In genomic region chr16:88966986-88967799, GRCh38 we compare ENCODE assay signal across 17 cellular contexts. TPM values are rescaled to one million over a fixed set of nuclear protein-coding genes. Genes with fewer than 3 reads are reported as not detected.
DNase-seq lines count a peak whose midpoint lies in the region; ATAC-seq, FAIRE-seq and TF ChIP-seq lines count a peak whose summit lies in the region.
"Had no signal": no experiment of that assay in that cellular context is flagged by ENCODE, and none has a peak within 500 bp of the region (broad histone marks: within the 10 kb centered on the region; RNA-seq: fewer than 3 reads in every experiment).

No MANE protein-coding gene starts in this region.

- peaks cover 6% of the 10 kb centered on the region for H3K27me3 Mint-ChIP-seq in CD8-positive, alpha-beta T cell (ENCODE audit: low read depth)
- H3K27me3 Mint-ChIP-seq in natural killer cell treated with Interleukin-12 subunit alpha and Interleukin-12 subunit beta and Interleukin-15 and Interleukin-18, amount 100 ng/mL, for 72 hours = peaks cover 9 to 14% of the 10 kb centered on the region in 2 donors
- peaks cover 21% of the 10 kb centered on the region for H3K27me3 Mint-ChIP-seq in mesothelial cell of epicardium (ENCODE audit: low read depth)

- H3K79me2 ChIP-seq in KMS-11 (ENCODE audit: insufficient read depth, low read depth) = no peaks in the 10 kb centered on the region
- peaks cover 62% of the 10 kb centered on the region for H3K79me2 ChIP-seq in GM12878 (ENCODE audit: control insufficient read depth, insufficient read depth, low read length)
- H3K79me2 ChIP-seq: parathyroid adenoma had no signal

- H4K20me1 ChIP-seq in KMS-11 (ENCODE audit: insufficient read depth) (no peaks in the 10 kb centered on the region), GM12878 (ENCODE audit: control insufficient read depth, insufficient read depth) (no peaks in the 10 kb centered on the region)

- no peak for TF ChIP-seq POLR2A in GM12878 (IDR thresholded peaks at IDR 0.05; ENCODE audit: low read depth, low read length)

- TF ChIP-seq RAD21 in GM12878 (IDR thresholded peaks at IDR 0.05; ENCODE audit: insufficient read depth, low read depth, low read length) = no peak

- peaks cover 8% of the 10 kb centered on the region for H3K4me1 ChIP-seq in CD8-positive, alpha-beta T cell (ENCODE audit: insufficient read depth, low read length)
- H3K4me1 ChIP-seq in KMS-11 (ENCODE audit: low read depth, poor library complexity, severe bottlenecking) (peaks cover 63% of the 10 kb centered on the region), GM12878 (ENCODE audit: control insufficient read depth, insufficient read depth, low read length) (peaks cover 66% of the 10 kb centered on the region)
- H3K4me1 ChIP-seq: parathyroid adenoma, thyroid gland had no signal

- H2AFZ ChIP-seq in KMS-11 (ENCODE audit: low read depth) (no peak overlapping the region), GM12878 (ENCODE audit: control insufficient read depth, low read depth, low read length) (no peak overlapping the region)
- H2AFZ ChIP-seq: parathyroid adenoma had no signal

- peak in 1 of 7 experiments; percentile 12 for DNase-seq in CD8-positive, alpha-beta T cell
- no peak for DNase-seq in GM12878 (ENCODE audit: low read depth, low spot score)
- DNase-seq in natural killer cell treated with Interleukin-12 subunit alpha and Interleukin-12 subunit beta and Interleukin-15 and Interleukin-18, amount 100 ng/mL, for 72 hours (ENCODE audit: low spot score) = peak; percentile 53
- no peak for DNase-seq in mesothelial cell of epicardium (ENCODE audit: low spot score in 2 of 2, unreplicated experiment in 2 of 2)
- no peak for DNase-seq in NCI-H345 treated with DMSO at 0.1 percent for 48 hours (lab: John Stamatoyannopoulos, UW; ENCODE audit: unreplicated experiment)
- no peak for DNase-seq in stimulated activated CD4-positive, alpha-beta T cell treated with anti-CD3 and anti-CD28 coated beads, Interleukin-4, amount 100 ng/mL, for 24 hours
- DNase-seq: NCI-H1417 treated with DMSO at 0.1 percent for 48 hours, NCI-H2107, NCI-H526, SHP77 treated with DMSO at 0.1 percent for 48 hours, WERI-Rb-1 had no signal

- no peak for TF ChIP-seq EP300 in GM12878 (IDR thresholded peaks at IDR 0.05; ENCODE audit: borderline replicate concordance in 1 of 2, control insufficient read depth in 1 of 2, low read depth in 2 of 2, low read length in 2 of 2)

- in situ Hi-C loops in GM12878 (cut with MboI) = no loop called here

- peak overlapping the region; percentile 65 for H3K4me3 Mint-ChIP-seq in CD8-positive, alpha-beta T cell
- no peak overlapping the region for H3K4me3 Mint-ChIP-seq in natural killer cell treated with Interleukin-12 subunit alpha and Interleukin-12 subunit beta and Interleukin-15 and Interleukin-18, amount 100 ng/mL, for 72 hours
- no peak overlapping the region for H3K4me3 Mint-ChIP-seq in mesothelial cell of epicardium
- H3K4me3 Mint-ChIP-seq: activated naive CD4-positive, alpha-beta T cell treated with anti-CD3 and anti-CD28 coated beads, Interleukin-2, amount 10 ng/mL, durations not matched to agents 7 days and 5 days; stimulated activated effector memory CD8-positive, alpha-beta T cell treated with anti-CD3 and anti-CD28 coated beads, Interleukin-12 subunit alpha, Interleukin-12 subunit beta, amount 100 ng/mL, for 72 hours had no signal

- H3K27me3 ChIP-seq in CD8-positive, alpha-beta T cell (ENCODE audit: insufficient read depth, low read length) = no peaks in the 10 kb centered on the region
- H3K27me3 ChIP-seq in KMS-11 (ENCODE audit: insufficient read depth, low read depth) = peaks cover 16% of the 10 kb centered on the region
- no peaks in the 10 kb centered on the region; a peak in 1 of 4 replicates for H3K27me3 ChIP-seq in GM12878 (replicated peaks in 1 of 2; ENCODE audit: control insufficient read depth in 2 of 2, insufficient read depth in 2 of 2, low read length in 1 of 2)
- H3K27me3 ChIP-seq: thyroid gland had no signal

- H3K9ac ChIP-seq in KMS-11 (no peak overlapping the region), GM12878 (ENCODE audit: control insufficient read depth, insufficient read depth, low read length) (peak overlapping the region; percentile 26; the same call in 1 of the 2 replicates)
- H3K9ac ChIP-seq: parathyroid adenoma had no signal

- FAIRE-seq in GM12878 (lab: Jason Lieb, UNC) = peak; percentile 69

- RAD21 ChIA-PET in GM12878 (lab: Charles Lee; ENCODE audit: unreplicated experiment) = interaction anchor here (2.0 to 3.9 kb wide), 3 partner anchors 10 to 18 kb away, joined by 5 to 29 read pairs (median 8); partner anchors contain the start of gene CBFA2T3

- peaks cover 13% of the 10 kb centered on the region for H3K4me1 Mint-ChIP-seq in CD8-positive, alpha-beta T cell (ENCODE audit: low read depth)
- peaks cover 0 to 4% of the 10 kb centered on the region in 2 donors for H3K4me1 Mint-ChIP-seq in natural killer cell treated with Interleukin-12 subunit alpha and Interleukin-12 subunit beta and Interleukin-15 and Interleukin-18, amount 100 ng/mL, for 72 hours (ENCODE audit: low read depth in 2 of 2)
- H3K4me1 Mint-ChIP-seq in mesothelial cell of epicardium = no peaks in the 10 kb centered on the region

- H3K9me3 Mint-ChIP-seq in CD8-positive, alpha-beta T cell = no peaks in the 10 kb centered on the region
- H3K9me3 Mint-ChIP-seq in natural killer cell treated with Interleukin-12 subunit alpha and Interleukin-12 subunit beta and Interleukin-15 and Interleukin-18, amount 100 ng/mL, for 72 hours = no peaks in the 10 kb centered on the region
- H3K9me3 Mint-ChIP-seq in mesothelial cell of epicardium = no peaks in the 10 kb centered on the region
- H3K9me3 Mint-ChIP-seq: activated naive CD4-positive, alpha-beta T cell treated with anti-CD3 and anti-CD28 coated beads, Interleukin-2, amount 10 ng/mL, durations not matched to agents 7 days and 5 days; stimulated activated effector memory CD8-positive, alpha-beta T cell treated with anti-CD3 and anti-CD28 coated beads, Interleukin-12 subunit alpha, Interleukin-12 subunit beta, amount 100 ng/mL, for 72 hours had no signal

- no peak for TF ChIP-seq CTCF in CD8-positive, alpha-beta T cell (IDR thresholded peaks at IDR 0.05)
- TF ChIP-seq CTCF in KMS-11 (conservative IDR thresholded peaks at IDR 0.05; ENCODE audit: low read depth, low read length) = no peak
- TF ChIP-seq CTCF in GM12878 (IDR thresholded peaks at IDR 0.05 in 2 of 3, conservative IDR thresholded peaks at IDR 0.05 in 1 of 3; ENCODE audit: control insufficient read depth in 2 of 3, extremely low read depth in 1 of 3, insufficient read depth in 1 of 3, low read depth in 3 of 3, low read length in 3 of 3) = no peak
- no peak for TF ChIP-seq CTCF in mesothelial cell of epicardium (IDR thresholded peaks at IDR 0.05; ENCODE audit: unreplicated experiment)

- H3K36me3 Mint-ChIP-seq in CD8-positive, alpha-beta T cell = no peaks in the 10 kb centered on the region
- H3K36me3 Mint-ChIP-seq in natural killer cell treated with Interleukin-12 subunit alpha and Interleukin-12 subunit beta and Interleukin-15 and Interleukin-18, amount 100 ng/mL, for 72 hours = no peaks in the 10 kb centered on the region
- no peaks in the 10 kb centered on the region for H3K36me3 Mint-ChIP-seq in mesothelial cell of epicardium
- H3K36me3 Mint-ChIP-seq: activated naive CD4-positive, alpha-beta T cell treated with anti-CD3 and anti-CD28 coated beads, Interleukin-2, amount 10 ng/mL, durations not matched to agents 7 days and 5 days; stimulated activated effector memory CD8-positive, alpha-beta T cell treated with anti-CD3 and anti-CD28 coated beads, Interleukin-12 subunit alpha, Interleukin-12 subunit beta, amount 100 ng/mL, for 72 hours had no signal

- H3K36me3 ChIP-seq in CD8-positive, alpha-beta T cell (ENCODE audit: insufficient read depth, low read length) = no peaks in the 10 kb centered on the region
- H3K36me3 ChIP-seq in KMS-11 (ENCODE audit: insufficient read depth) = no peaks in the 10 kb centered on the region
- peaks cover 0 to 10% of the 10 kb centered on the region in 2 experiments; a peak in 2 of 4 replicates for H3K36me3 ChIP-seq in GM12878 (ENCODE audit: control insufficient read depth in 2 of 2, insufficient read depth in 2 of 2, low read length in 1 of 2)
- H3K36me3 ChIP-seq: thyroid gland, WERI-Rb-1 had no signal

- no TSS peak for BruUV-seq in GM12878 (replicated peaks; lab: Mats Ljungman, UMichigan)

- CTCF ChIA-PET in CD8-positive, alpha-beta T cell (lab: Charles Lee) = no interaction called here
- CTCF ChIA-PET in GM12878 (lab: Yijun Ruan, JAX) = interaction anchor here (1.2 to 1.9 kb wide), 3 partner anchors 15 to 53 kb away, joined by 3 to 5 read pairs (median 4); no protein-coding TSS in a partner anchor

- POLR2A ChIA-PET in CD8-positive, alpha-beta T cell (lab: Charles Lee) = no interaction called here
- POLR2A ChIA-PET in GM12878 (lab: Charles Lee) = interaction anchor here (1.2 to 5.2 kb wide), 2 partner anchors 11 to 53 kb away, joined by 5 to 30 read pairs; partner anchors contain the start of gene CBFA2T3

- intact Hi-C loops in CD8-positive, alpha-beta T cell (cut with DNase I, micrococcal nuclease) = no loop called here
- intact Hi-C loops in GM12878 (cut with micrococcal nuclease; ENCODE audit: unreplicated experiment) = no loop called here

- no peaks in the 10 kb centered on the region for H3K9me3 ChIP-seq in CD8-positive, alpha-beta T cell (ENCODE audit: low read length)
- no peaks in the 10 kb centered on the region for H3K9me3 ChIP-seq in GM12878 (replicated peaks; ENCODE audit: control insufficient read depth, insufficient read depth, low read length)
- H3K9me3 ChIP-seq: thyroid gland had no signal

- WGBS in GM12878 (ENCODE audit: insufficient coverage, insufficient replicate concordance, low lambda C conversion rate, missing lambda C conversion rate) = 17% methylated on average over 33 of the region's 45 CpGs

- H3K4me3 ChIP-seq in CD8-positive, alpha-beta T cell (ENCODE audit: low read depth, low read length) = no peak overlapping the region
- H3K4me3 ChIP-seq in KMS-11 (IDR thresholded peaks at IDR 0.05; ENCODE audit: insufficient read depth, low read depth, low read length) = no peak overlapping the region
- 0 out of 2 replicates have a peak overlapping the region, but pooled peaks have one; percentile 59 for H3K4me3 ChIP-seq in GM12878
- H3K4me3 ChIP-seq: thyroid gland had no signal

- H3K27ac Mint-ChIP-seq in CD8-positive, alpha-beta T cell = no peak overlapping the region
- H3K27ac Mint-ChIP-seq in natural killer cell treated with Interleukin-12 subunit alpha and Interleukin-12 subunit beta and Interleukin-15 and Interleukin-18, amount 100 ng/mL, for 72 hours = no peak overlapping the region
- no peak overlapping the region for H3K27ac Mint-ChIP-seq in mesothelial cell of epicardium
- H3K27ac Mint-ChIP-seq: activated naive CD4-positive, alpha-beta T cell treated with anti-CD3 and anti-CD28 coated beads, Interleukin-2, amount 10 ng/mL, durations not matched to agents 7 days and 5 days; stimulated activated effector memory CD8-positive, alpha-beta T cell treated with anti-CD3 and anti-CD28 coated beads, Interleukin-12 subunit alpha, Interleukin-12 subunit beta, amount 100 ng/mL, for 72 hours had no signal

- H3K4me2 ChIP-seq in KMS-11 (peak overlapping the region; percentile 100; the same call in 1 of the 2 replicates), GM12878 (ENCODE audit: control insufficient read depth, insufficient read depth) (peak overlapping the region; percentile 96)

- no peak overlapping the region for H3K27ac ChIP-seq in CD8-positive, alpha-beta T cell (ENCODE audit: low read depth, low read length)
- H3K27ac ChIP-seq in KMS-11 (no peak overlapping the region), GM12878 (ENCODE audit: control insufficient read depth, insufficient read depth) (peak overlapping the region; percentile 89)
- H3K27ac ChIP-seq: parathyroid adenoma, thyroid gland, WERI-Rb-1 had no signal

- SMC1A ChIA-PET in GM12878 (lab: Charles Lee; ENCODE audit: uncharacterized antibody, unreplicated experiment) = interaction anchor here (0.6 to 2.2 kb wide), 6 partner anchors 9 to 130 kb away, joined by 3 to 10 read pairs (median 4); partner anchors contain the start of gene CBFA2T3

- no peak for ATAC-seq in CD8-positive, alpha-beta T cell
- ATAC-seq in GM12878 = no peak
- ATAC-seq in natural killer cell treated with Interleukin-12 subunit alpha and Interleukin-12 subunit beta and Interleukin-15 and Interleukin-18, amount 100 ng/mL, for 72 hours = no peak
- ATAC-seq: sciatic nerve had no signal

RNA-seq across cellular contexts. Expression of gene CBFA2T3, which starts 9.8 kb away (rescaled TPM):
- total RNA-seq in CD8-positive, alpha-beta T cell = under 1 TPM; 0.11 to 0.31 TPM
- total RNA-seq in GM12878 (2013; cell fraction: nucleolus; rRNA removed) = 44.9 and 56.6 TPM in 2 replicates
- total RNA-seq in GM12878 (2014; rRNA removed) (2.3 and 2.8 TPM in 2 replicates), GM12878 (2014; rRNA removed; fragmentation: Illumina TruSeq; extraction: Trizol) (1.3 and 1.5 TPM in 2 replicates), GM12878 (2021) (35.4 and 42.6 TPM in 2 replicates), mesothelial cell of epicardium (10.1 to 11.5 TPM (median 10.1 TPM) in 3 replicates)
- 4.5 TPM for polyA plus RNA-seq in GM12878 (2011; ENCODE audit: low read depth)
- polyA plus RNA-seq in GM12878 (2011; rRNA removed) (0.75 and 1.6 TPM in 2 replicates), GM12878 (2014; fragmentation: Illumina TruSeq; extraction: Trizol) (5.6 and 6.6 TPM in 2 replicates), GM12878 (2014; fragmentation: Nextera tagmentation; extraction: Ambion mirVana) (1 to 10 TPM in 1 of 2 experiments, under 1 TPM in 1; 0.69 to 1.5 TPM), GM12878 (2014; rRNA removed) (10.2 and 15.6 TPM in 2 replicates), GM12878 (2016; fragmentation: Nextera tagmentation; extraction: Ambion mirVana) (10 to 100 TPM; 14.2 to 14.9 TPM)
- polyA plus RNA-seq in GM12878 (2011; cell fraction: cytosol; rRNA removed) = 1.8 and 2.5 TPM in 2 replicates
- 18.7 and 22.6 TPM in 2 replicates for polyA plus RNA-seq in GM12878 (2011; cell fraction: nucleus; rRNA removed)
- 12.9 and 17.4 TPM in 2 replicates for polyA plus RNA-seq in GM12878 (2012)
- polyA minus RNA-seq in GM12878 (2011; rRNA and poly(A)+ RNA removed) = 1.7 and 7.0 TPM in 2 replicates
- polyA minus RNA-seq in GM12878 (2011; cell fraction: cytosol; rRNA and poly(A)+ RNA removed) = 4.5 and 5.3 TPM in 2 replicates
- 4.8 and 7.7 TPM in 2 replicates for polyA minus RNA-seq in GM12878 (2011; cell fraction: nucleus; rRNA and poly(A)+ RNA removed)
- 1 to 10 TPM; 2.3 to 2.9 TPM for total RNA-seq in natural killer cell treated with Interleukin-12 subunit alpha and Interleukin-12 subunit beta and Interleukin-15 and Interleukin-18, amount 100 ng/mL, for 72 hours
